ENCODE assay signal across 11 cellular contexts in genomic region chr20:48738094-48738398, GRCh38.
A peak's percentile ranks its signal among the peaks of the same experiment; 100 is the strongest.
DNase-seq lines count a peak whose midpoint lies in the region; ATAC-seq lines count a peak whose summit lies in the region.
"Had no signal": no experiment of that assay in that cellular context is flagged by ENCODE, and none has a peak within 500 bp of the region (broad histone marks: within the 10 kb centered on the region; RNA-seq: fewer than 3 reads in every experiment).

No MANE protein-coding gene starts in this region.

- H3K9me3 Mint-ChIP-seq in stimulated activated naive CD8-positive, alpha-beta T cell treated with anti-CD3 and anti-CD28 coated beads, Interleukin-15, Interleukin-2, amounts not matched to agents 100 ng/mL and 50 ng/mL, for 24 hours = no peaks in the 10 kb centered on the region
- H3K9me3 Mint-ChIP-seq in activated naive CD8-positive, alpha-beta T cell treated with anti-CD3 and anti-CD28 coated beads, Interleukin-2, amount 50 U/mL, for 24 hours = no peaks in the 10 kb centered on the region
- H3K9me3 Mint-ChIP-seq in naive B cell = no peaks in the 10 kb centered on the region

- no peaks in the 10 kb centered on the region for H3K36me3 ChIP-seq in MG63

- no peak overlapping the region for H3K4me3 ChIP-seq in MG63

- no peak for ATAC-seq in stimulated activated naive CD8-positive, alpha-beta T cell treated with anti-CD3 and anti-CD28 coated beads, Interleukin-15, Interleukin-2, amounts not matched to agents 100 U/mL and 50 U/mL, for 24 hours
- no peak for ATAC-seq in activated naive CD8-positive, alpha-beta T cell treated with anti-CD3 and anti-CD28 coated beads, Interleukin-2, amount 50 U/mL, for 24 hours
- no peak for ATAC-seq in naive B cell (ENCODE audit: low read depth in 2 of 2)
- no peak for ATAC-seq in GM21825 (IDR thresholded peaks at IDR 0.05; ENCODE audit: unreplicated experiment)
- ATAC-seq: PC-3 had no signal

- peaks cover 62% of the 10 kb centered on the region for H3K36me3 Mint-ChIP-seq in stimulated activated naive CD8-positive, alpha-beta T cell treated with anti-CD3 and anti-CD28 coated beads, Interleukin-15, Interleukin-2, amounts not matched to agents 100 ng/mL and 50 ng/mL, for 24 hours (ENCODE audit: low read depth)
- peaks cover 38% of the 10 kb centered on the region for H3K36me3 Mint-ChIP-seq in activated naive CD8-positive, alpha-beta T cell treated with anti-CD3 and anti-CD28 coated beads, Interleukin-2, amount 50 U/mL, for 24 hours (ENCODE audit: low read depth)
- peaks cover 29 to 30% of the 10 kb centered on the region in 2 donors for H3K36me3 Mint-ChIP-seq in naive B cell

- peak overlapping the region; percentile 70 for H3K4me3 Mint-ChIP-seq in stimulated activated naive CD8-positive, alpha-beta T cell treated with anti-CD3 and anti-CD28 coated beads, Interleukin-15, Interleukin-2, amounts not matched to agents 100 ng/mL and 50 ng/mL, for 24 hours
- peak overlapping the region; percentile 61 for H3K4me3 Mint-ChIP-seq in activated naive CD8-positive, alpha-beta T cell treated with anti-CD3 and anti-CD28 coated beads, Interleukin-2, amount 50 U/mL, for 24 hours
- peak overlapping the region in 2 of 8 donors; percentile 26 to 76 for H3K4me3 Mint-ChIP-seq in naive B cell

- no peak for DNase-seq in stimulated activated naive CD8-positive, alpha-beta T cell treated with anti-CD3 and anti-CD28 coated beads, Interleukin-15, Interleukin-2, amounts not matched to agents 100 U/mL and 50 U/mL, for 24 hours
- DNase-seq in activated naive CD8-positive, alpha-beta T cell treated with anti-CD3 and anti-CD28 coated beads, Interleukin-2, amount 50 U/mL, for 24 hours = no peak
- DNase-seq in naive B cell (no peak), MG63 (no peak), cortex of kidney (lab: John Stamatoyannopoulos, UW) (no peak)
- no peak for DNase-seq in stimulated activated CD4-positive, alpha-beta T cell treated with anti-CD3 and anti-CD28 coated beads, Interleukin-2, amount 100 ng/mL, for 48 hours
- DNase-seq: activated CD4-positive, alpha-beta T cell treated with anti-CD3 and anti-CD28 coated beads for 1 hour; DMS79 treated with DMSO at 0.1 percent for 48 hours; PC-3 had no signal

- no peaks in the 10 kb centered on the region for H3K9me3 ChIP-seq in MG63

- peak overlapping the region; percentile 98 for H3K27ac Mint-ChIP-seq in stimulated activated naive CD8-positive, alpha-beta T cell treated with anti-CD3 and anti-CD28 coated beads, Interleukin-15, Interleukin-2, amounts not matched to agents 100 ng/mL and 50 ng/mL, for 24 hours
- peak overlapping the region; percentile 96 for H3K27ac Mint-ChIP-seq in activated naive CD8-positive, alpha-beta T cell treated with anti-CD3 and anti-CD28 coated beads, Interleukin-2, amount 50 U/mL, for 24 hours
- H3K27ac Mint-ChIP-seq in naive B cell = peak overlapping the region in 4 of 6 donors; percentile 58 to 97 (median 77)

- peaks cover 62% of the 10 kb centered on the region for H3K4me1 Mint-ChIP-seq in stimulated activated naive CD8-positive, alpha-beta T cell treated with anti-CD3 and anti-CD28 coated beads, Interleukin-15, Interleukin-2, amounts not matched to agents 100 ng/mL and 50 ng/mL, for 24 hours (ENCODE audit: low read depth)
- peaks cover 67% of the 10 kb centered on the region for H3K4me1 Mint-ChIP-seq in activated naive CD8-positive, alpha-beta T cell treated with anti-CD3 and anti-CD28 coated beads, Interleukin-2, amount 50 U/mL, for 24 hours
- peaks cover 37 to 67% (median 59%) of the 10 kb centered on the region in 3 donors for H3K4me1 Mint-ChIP-seq in naive B cell

- no peaks in the 10 kb centered on the region for H3K27me3 ChIP-seq in MG63

- H3K27me3 Mint-ChIP-seq in stimulated activated naive CD8-positive, alpha-beta T cell treated with anti-CD3 and anti-CD28 coated beads, Interleukin-15, Interleukin-2, amounts not matched to agents 100 ng/mL and 50 ng/mL, for 24 hours = no peaks in the 10 kb centered on the region
- H3K27me3 Mint-ChIP-seq in activated naive CD8-positive, alpha-beta T cell treated with anti-CD3 and anti-CD28 coated beads, Interleukin-2, amount 50 U/mL, for 24 hours = no peaks in the 10 kb centered on the region
- no peaks in the 10 kb centered on the region for H3K27me3 Mint-ChIP-seq in naive B cell
